ENCODE assay signal across 15 cellular contexts in the genomic region with DNA sequence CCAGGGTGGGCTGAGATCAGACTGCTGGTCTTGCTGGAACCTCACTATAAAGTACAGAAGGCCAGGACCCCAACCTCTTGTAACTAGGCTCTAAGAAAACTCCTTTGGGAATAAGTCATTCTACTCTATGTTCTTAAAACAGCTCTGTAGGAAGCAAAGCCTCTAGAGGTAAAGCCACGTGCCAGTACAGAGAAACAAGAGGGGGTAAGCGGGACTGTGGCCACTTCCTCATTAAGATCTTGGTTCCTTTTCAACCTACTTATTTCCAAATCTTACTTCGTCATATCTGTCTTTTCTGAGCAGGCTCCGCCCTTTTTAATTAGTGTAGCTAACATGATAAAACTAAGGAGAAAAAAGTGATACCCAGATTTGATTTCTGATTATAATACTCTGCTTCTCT. TPM values are rescaled to one million over a fixed set of nuclear protein-coding genes. Genes with fewer than 3 reads are reported as not detected.
DNase-seq lines count a peak whose midpoint lies in the region; ATAC-seq and TF ChIP-seq lines count a peak whose summit lies in the region.
"Had no signal": no experiment of that assay in that cellular context is flagged by ENCODE, and none has a peak within 500 bp of the region (broad histone marks: within the 10 kb centered on the region; RNA-seq: fewer than 3 reads in every experiment).

No MANE protein-coding gene starts in this region.

- TF ChIP-seq CTCF in DOHH2 (IDR thresholded peaks at IDR 0.05; ENCODE audit: low read depth, low read length, poor library complexity, severe bottlenecking) (no peak), left lung (IDR thresholded peaks at IDR 0.05) (no peak)

- H3K79me2 ChIP-seq in DOHH2 (ENCODE audit: control insufficient read depth, low read length): peaks cover 40% of the 10 kb centered on the region

- H3K36me3 ChIP-seq in DOHH2 (ENCODE audit: control insufficient read depth, low read length) (peaks cover 83% of the 10 kb centered on the region), left lung (peaks cover 0 to 68% of the 10 kb centered on the region in 2 donors)

- H3K27ac ChIP-seq in DOHH2 (ENCODE audit: low read depth, low read length) (no peak overlapping the region), left lung (peak overlapping the region in 1 of 2 donors; percentile 85)
- H3K27ac ChIP-seq: PC-9 had no signal

- H3K4me1 ChIP-seq in DOHH2 (ENCODE audit: control insufficient read depth, low read length): peaks cover 30% of the 10 kb centered on the region
- peaks cover 5 to 49% of the 10 kb centered on the region in 2 donors for H3K4me1 ChIP-seq in left lung

- H3K9me3 ChIP-seq in DOHH2 (ENCODE audit: control insufficient read depth, insufficient read depth, low read length): no peaks in the 10 kb centered on the region
- no peaks in the 10 kb centered on the region for H3K9me3 ChIP-seq in left lung

- DNase-seq in NOMO-1 treated with dmso at 0.1 percent for 144 hours (lab: John Stamatoyannopoulos, UW; ENCODE audit: unreplicated experiment): peak; percentile 80
- peak in 1 of 2 donors; percentile 56 for DNase-seq in left lung
- DNase-seq in NCI-H510A (lab: John Stamatoyannopoulos, UW): no peak
- DNase-seq in activated CD8-positive, alpha-beta memory T cell treated with anti-CD3 and anti-CD28 coated beads, Interleukin-2, amount 50 U/mL, for 48 hours: no peak
- DNase-seq: EL; H7; hippocampal formation; stimulated activated naive CD8-positive, alpha-beta T cell treated with anti-CD3 and anti-CD28 coated beads, Interleukin-15, Interleukin-2, amounts not matched to agents 100 U/mL and 50 U/mL, for 24 hours had no signal

- no peaks in the 10 kb centered on the region for H3K9me2 ChIP-seq in DOHH2 (replicated peaks; ENCODE audit: control insufficient read depth, low read length)

- ATAC-seq in HG02610 (IDR thresholded peaks at IDR 0.05; ENCODE audit: unreplicated experiment): peak; percentile 30
- peak; percentile 8 for ATAC-seq in left lung
- ATAC-seq in GM19455 (IDR thresholded peaks at IDR 0.05; ENCODE audit: unreplicated experiment): no peak
- no peak for ATAC-seq in GM21576 (IDR thresholded peaks at IDR 0.05; ENCODE audit: unreplicated experiment)
- ATAC-seq: activated naive CD4-positive, alpha-beta T cell treated with anti-CD3 and anti-CD28 coated beads, Interleukin-2, amount 50 U/mL, for 72 hours; stimulated activated naive CD8-positive, alpha-beta T cell treated with anti-CD3 and anti-CD28 coated beads, Interleukin-15, Interleukin-2, amounts not matched to agents 100 U/mL and 50 U/mL, for 24 hours had no signal

- intact Hi-C loops in left lung (cut with DNase I): no loop called here

- no peaks in the 10 kb centered on the region for H3F3A ChIP-seq in DOHH2 (ENCODE audit: control insufficient read depth, insufficient read depth)

- no peak overlapping the region for H3K4me3 ChIP-seq in DOHH2 (ENCODE audit: low read length)
- H3K4me3 ChIP-seq in left lung: no peak overlapping the region
- H3K4me3 ChIP-seq: lung, PC-9 had no signal

- H4K20me1 ChIP-seq in DOHH2 (ENCODE audit: control insufficient read depth, insufficient read depth, low read depth, low read length): no peaks in the 10 kb centered on the region

- H3K27me3 ChIP-seq in DOHH2 (ENCODE audit: control insufficient read depth, low read length) (no peaks in the 10 kb centered on the region), left lung (no peaks in the 10 kb centered on the region)

- peak overlapping the region; percentile 15; the same call in 1 of the 2 replicates for H3K4me2 ChIP-seq in DOHH2 (ENCODE audit: low read length)
- H3K4me2 ChIP-seq: PC-9 had no signal

RNA-seq across cellular contexts. Expression of gene NCSTN, which starts 3.8 kb away (rescaled TPM):
- 10 to 100 TPM; 90.7 to 93.8 TPM for total RNA-seq in left lung

RNA-seq across cellular contexts. Expression of gene COPA, which starts 3.9 kb away (rescaled TPM):
- 100 to 1,000 TPM; 174 to 181 TPM for total RNA-seq in left lung

RNA-seq across cellular contexts. Expression of gene NHLH1, which starts 19.9 kb away (rescaled TPM):
- under 1 TPM; 0.09 to 0.26 TPM for total RNA-seq in left lung

RNA-seq across cellular contexts. Expression of gene VANGL2, which starts 53.4 kb away (rescaled TPM):
- total RNA-seq in left lung: 1 to 10 TPM; 2.7 to 5.5 TPM

Comparison
In these comparisons a context has a peak if more than half of its experiments do, and no peak if none do; other contexts are left out.
1. ATAC-seq: peak in HG02610 (single experiment) and left lung (single experiment); none in GM19455 (single experiment) and GM21576 (single experiment).